In the genomic region with DNA sequence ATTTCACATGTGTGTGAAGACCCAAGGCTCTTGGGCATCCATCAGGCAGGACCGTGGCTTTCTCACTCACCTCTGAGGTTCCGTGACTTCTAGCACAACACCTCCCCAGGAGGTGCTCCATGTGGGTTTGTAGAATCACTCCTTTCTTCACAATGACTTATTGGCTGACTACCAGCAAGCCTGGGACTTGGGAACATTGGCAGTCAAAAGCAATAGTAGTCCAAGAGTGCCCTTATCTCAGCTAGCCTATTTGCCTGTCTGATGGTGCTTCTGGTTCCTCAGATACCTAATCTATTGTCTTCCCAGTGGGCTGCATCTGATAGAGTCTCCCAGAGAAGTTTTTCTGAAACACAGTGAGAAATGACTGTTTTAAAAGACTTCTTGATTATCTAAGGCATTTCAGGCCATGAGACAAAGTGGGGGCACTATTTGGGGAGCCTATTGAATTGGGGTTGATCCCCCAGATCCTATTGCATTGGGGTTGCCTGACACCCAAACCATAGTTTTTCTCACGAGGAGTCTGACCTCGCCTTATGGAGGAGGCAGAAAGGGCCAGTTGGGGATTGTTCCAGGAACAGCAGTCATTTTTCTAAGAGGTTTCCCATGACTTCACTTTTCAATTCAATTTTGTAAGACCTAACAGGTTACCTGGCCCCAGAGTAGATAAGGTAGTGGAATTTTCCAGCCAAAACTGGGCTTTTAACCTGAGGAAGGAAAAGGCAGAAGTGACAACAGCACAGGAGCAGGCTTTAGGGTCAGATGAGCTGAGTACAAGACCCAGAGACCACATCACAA, we compare ENCODE assay signal across 31 cellular contexts.
"Had no signal": no experiment of that assay in that cellular context is flagged by ENCODE, and none has a peak within 500 bp of the region (broad histone marks: within the 10 kb centered on the region; RNA-seq: fewer than 3 reads in every experiment).

No MANE protein-coding gene starts in this region.

- H3K4me3 Mint-ChIP-seq: immature natural killer cell; naive thymus-derived CD4-positive, alpha-beta T cell; natural killer cell treated with Interleukin-12 subunit alpha and Interleukin-12 subunit beta and Interleukin-15 and Interleukin-18, amount 100 ng/mL, for 72 hours; stimulated activated naive B cell treated with anti-CD40 and anti-IgM and Interleukin-4, amounts not matched to agents 10 μg/mL and 1 μg/mL and 100 μg/mL, for 72 hours had no signal

- H3K4me3 ChIP-seq: left lung, lower lobe of right lung, mucosa of descending colon, ovary, prostate gland, skin epidermis, stomach, testis, thyroid gland, transverse colon, upper lobe of left lung had no signal

- H3K9me3 Mint-ChIP-seq: stimulated activated naive B cell treated with anti-CD40 and anti-IgM and Interleukin-4, amounts not matched to agents 10 μg/mL and 1 μg/mL and 100 μg/mL, for 72 hours had no signal

- H3K9me3 ChIP-seq: left lung, lower lobe of right lung, mucosa of descending colon, ovary, prostate gland, stomach, testis, thyroid gland, transverse colon, upper lobe of left lung had no signal

- ATAC-seq: left colon; left lung; lower lobe of right lung; mucosa of descending colon; naive thymus-derived CD4-positive, alpha-beta T cell; natural killer cell treated with Interleukin-12 subunit alpha and Interleukin-12 subunit beta and Interleukin-15 and Interleukin-18, amount 100 ng/mL, for 72 hours; right cardiac atrium; sciatic nerve; stimulated activated naive B cell treated with anti-CD40 and anti-IgM and Interleukin-4, amounts not matched to agents 10 μg/mL and 1 μg/mL and 100 μg/mL, for 72 hours; stimulated activated naive CD8-positive, alpha-beta T cell treated with anti-CD3 and anti-CD28 coated beads, Interleukin-15, Interleukin-2, amounts not matched to agents 100 U/mL and 50 U/mL, for 24 hours had no signal

- H3K4me1 Mint-ChIP-seq: immature natural killer cell; stimulated activated naive B cell treated with anti-CD40 and anti-IgM and Interleukin-4, amounts not matched to agents 10 μg/mL and 1 μg/mL and 100 μg/mL, for 72 hours had no signal

- H3K27ac Mint-ChIP-seq: immature natural killer cell; naive thymus-derived CD4-positive, alpha-beta T cell; natural killer cell treated with Interleukin-12 subunit alpha and Interleukin-12 subunit beta and Interleukin-15 and Interleukin-18, amount 100 ng/mL, for 72 hours; stimulated activated naive B cell treated with anti-CD40 and anti-IgM and Interleukin-4, amounts not matched to agents 10 μg/mL and 1 μg/mL and 100 μg/mL, for 72 hours had no signal

- H3K36me3 Mint-ChIP-seq: immature natural killer cell; natural killer cell treated with Interleukin-12 subunit alpha and Interleukin-12 subunit beta and Interleukin-15 and Interleukin-18, amount 100 ng/mL, for 72 hours; stimulated activated naive B cell treated with anti-CD40 and anti-IgM and Interleukin-4, amounts not matched to agents 10 μg/mL and 1 μg/mL and 100 μg/mL, for 72 hours had no signal

- H3K4me1 ChIP-seq: lower lobe of right lung, prostate gland, stomach, testis, thyroid gland, transverse colon, upper lobe of left lung had no signal

- DNase-seq: hypothalamus; immature natural killer cell; kidney; left colon; left lung; lower lobe of right lung; mammary epithelial cell; midbrain; mucosa of descending colon; naive thymus-derived CD4-positive, alpha-beta T cell; ovary; posterior cingulate gyrus; retina; right cardiac atrium; stimulated activated CD4-positive, alpha-beta T cell treated with anti-CD3 and anti-CD28 coated beads, Interleukin-12 subunit alpha, Interleukin-12 subunit beta, amount 100 ng/mL, for 4 hours; stimulated activated CD4-positive, alpha-beta T cell treated with anti-CD3 and anti-CD28 coated beads, Interleukin-15, amount 100 ng/mL, for 24 hours; stimulated activated CD4-positive, alpha-beta T cell treated with anti-CD3 and anti-CD28 coated beads, Interleukin-2, amount 100 ng/mL, for 24 hours; stimulated activated CD4-positive, alpha-beta T cell treated with anti-CD3 and anti-CD28 coated beads, Interleukin-4, amount 100 ng/mL, for 1 hour; stimulated activated naive B cell treated with anti-CD40 and anti-IgM and Interleukin-4, amounts not matched to agents 10 μg/mL and 1 μg/mL and 100 μg/mL, for 72 hours; stimulated activated naive CD8-positive, alpha-beta T cell treated with anti-CD3 and anti-CD28 coated beads, Interleukin-15, Interleukin-2, amounts not matched to agents 100 U/mL and 50 U/mL, for 24 hours; stomach; testis; thyroid gland; transverse colon had no signal

- H3K27ac ChIP-seq: left lung, lower lobe of right lung, ovary, prostate gland, skin epidermis, stomach, testis, thyroid gland, transverse colon, upper lobe of left lung had no signal

- H3K27me3 ChIP-seq: left lung, ovary, stomach, testis, thyroid gland, transverse colon, upper lobe of left lung had no signal

- FAIRE-seq: islet of Langerhans, kidney, urothelium cell line had no signal

- H3K36me3 ChIP-seq: left lung, lower lobe of right lung, ovary, prostate gland, stomach, thyroid gland, transverse colon, upper lobe of left lung had no signal
